Comparison of ENCODE assay signal across 11 cellular contexts in the genomic region with DNA sequence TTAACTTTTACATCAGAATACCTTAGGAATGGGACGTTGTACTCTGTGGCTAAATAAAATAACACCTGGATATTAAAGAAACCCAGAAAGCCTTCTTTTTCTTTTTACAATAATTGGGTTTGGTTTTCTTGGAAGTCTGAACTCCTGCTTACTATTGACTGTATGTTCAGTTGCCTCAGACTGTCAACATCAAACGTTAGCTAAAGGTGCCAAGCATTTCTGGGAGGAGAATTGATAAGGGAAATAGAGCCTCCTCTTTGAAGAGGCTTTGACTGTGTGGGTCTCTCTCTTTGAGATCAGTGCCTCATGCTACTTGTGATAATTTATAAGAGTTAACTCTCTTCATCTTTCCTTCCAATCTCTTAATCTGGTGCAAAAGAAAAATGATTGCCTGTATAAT.
"Had no signal": no experiment of that assay in that cellular context is flagged by ENCODE, and none has a peak within 500 bp of the region (broad histone marks: within the 10 kb centered on the region; RNA-seq: fewer than 3 reads in every experiment).

No MANE protein-coding gene starts in this region.

- H3K4me2 ChIP-seq: GM23338 had no signal

- H3K4me1 Mint-ChIP-seq: H9 had no signal

- H2AFZ ChIP-seq: GM23248, GM23338 had no signal

- H3K4me3 Mint-ChIP-seq: GM23338, H9, HFFc6 had no signal

- H3K9ac ChIP-seq: GM23248 had no signal

- DNase-seq: GM23248, GOT3, H7, H9, HCEC 1CT, HFFc6 had no signal

- H3K9me3 Mint-ChIP-seq: H9, HFFc6 had no signal

- H3K27ac ChIP-seq: GM23248 had no signal

- H3K4me1 ChIP-seq: HAP-1 had no signal

- H3K4me3 ChIP-seq: GM23248, GM23338, HAP-1 had no signal

- H3K9me3 ChIP-seq: HAP-1 had no signal

- H3K36me3 ChIP-seq: HAP-1 had no signal

- FAIRE-seq: H1, H54 had no signal

- ATAC-seq: GM23338, HCT116 had no signal

- H3K27ac Mint-ChIP-seq: GM23338, H9, HFFc6 had no signal
